ENCODE assay signal across 8 cellular contexts in the genomic region with DNA sequence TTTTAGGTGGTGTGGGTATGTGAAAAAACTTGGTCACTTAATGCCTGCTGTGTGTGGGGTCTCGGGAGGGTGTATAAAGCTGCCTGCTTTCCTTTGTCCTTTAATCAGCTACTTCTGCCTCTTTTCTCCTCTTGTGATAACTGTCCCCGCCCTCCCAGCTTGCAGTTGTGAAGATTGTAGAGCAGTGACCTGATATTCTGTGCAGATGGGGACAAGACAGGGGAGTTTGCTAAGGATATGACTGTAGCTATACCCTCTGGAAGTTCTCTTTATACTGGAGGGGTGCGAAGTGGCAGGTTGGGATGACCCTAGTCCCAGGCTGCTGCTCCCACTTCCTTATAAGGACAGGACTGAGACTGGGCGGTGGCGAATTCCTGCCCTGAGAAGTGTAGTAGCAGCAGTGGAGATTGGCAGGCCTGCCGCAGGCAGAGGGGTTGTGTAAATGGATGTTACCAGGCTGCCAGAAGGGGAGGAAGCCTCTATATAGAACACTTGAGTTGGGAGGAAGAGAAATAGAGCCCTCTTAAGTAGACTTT. TPM values are rescaled to one million over a fixed set of nuclear protein-coding genes. Genes with fewer than 3 reads are reported as not detected.
DNase-seq lines count a peak whose midpoint lies in the region; ATAC-seq and TF ChIP-seq lines count a peak whose summit lies in the region.

No MANE protein-coding gene starts in this region.

- H3K27me3 Mint-ChIP-seq in T-helper 17 cell = no peaks in the 10 kb centered on the region
- H3K27me3 Mint-ChIP-seq in endothelial cell (ENCODE audit: unreplicated experiment) = peaks cover 57% of the 10 kb centered on the region

- peaks cover 48% of the 10 kb centered on the region for H3K4me1 Mint-ChIP-seq in T-helper 17 cell
- H3K4me1 Mint-ChIP-seq in endothelial cell (ENCODE audit: unreplicated experiment) = peaks cover 47% of the 10 kb centered on the region

- peak overlapping the region; percentile 96 for H3K4me3 ChIP-seq in Jurkat, Clone E6-1 (ENCODE audit: low read length)

- TF ChIP-seq CTCF in endothelial cell (IDR thresholded peaks at IDR 0.05; ENCODE audit: unreplicated experiment) = no peak

- H3K4me3 Mint-ChIP-seq in T-helper 17 cell = peak overlapping the region; percentile 100
- H3K4me3 Mint-ChIP-seq in endothelial cell (ENCODE audit: unreplicated experiment) = peak overlapping the region; percentile 100

- peaks cover 11% of the 10 kb centered on the region for H3K36me3 Mint-ChIP-seq in T-helper 17 cell (ENCODE audit: low read depth)
- H3K36me3 Mint-ChIP-seq in endothelial cell (ENCODE audit: low read depth, unreplicated experiment) = peaks cover 64% of the 10 kb centered on the region

- H3K9me3 Mint-ChIP-seq in endothelial cell (ENCODE audit: unreplicated experiment) = no peaks in the 10 kb centered on the region

- H3K9me3 ChIP-seq in T-helper 17 cell (ENCODE audit: control insufficient read depth, low read length, poor library complexity, severe bottlenecking) = no peaks in the 10 kb centered on the region

- ATAC-seq in T-helper 17 cell = no peak
- no peak for ATAC-seq in GM21825 (IDR thresholded peaks at IDR 0.05; ENCODE audit: unreplicated experiment)
- no peak for ATAC-seq in GM21381 (IDR thresholded peaks at IDR 0.05; ENCODE audit: unreplicated experiment)

- H3K27ac ChIP-seq in temporal lobe (ENCODE audit: low read depth, low read length) = peak overlapping the region; percentile 94

- peak overlapping the region; percentile 99 for H3K27ac Mint-ChIP-seq in T-helper 17 cell
- H3K27ac Mint-ChIP-seq in endothelial cell (ENCODE audit: unreplicated experiment) = peak overlapping the region; percentile 100

- DNase-seq in EH (ENCODE audit: low read depth) = peak; percentile 90
- peak; percentile 23 for DNase-seq in Jurkat, Clone E6-1 (ENCODE audit: low read depth, low spot score)
- no peak for DNase-seq in T-helper 17 cell
- no peak for DNase-seq in endothelial cell (ENCODE audit: low spot score)
- DNase-seq in medulla oblongata (ENCODE audit: extremely low spot score) = peak; percentile 62

RNA-seq across cellular contexts. Expression of a gene that starts 0.8 kb away (rescaled TPM):
- 825 TPM for polyA plus RNA-seq in Jurkat, Clone E6-1 (2012; ENCODE audit: insufficient read depth, insufficient read length)
- total RNA-seq in T-helper 17 cell (100 to 1,000 TPM; 741 to 784 TPM), endothelial cell (ENCODE audit: unreplicated experiment) (2,481 TPM), temporal lobe (442 TPM)

RNA-seq across cellular contexts. Expression of a gene that starts 6.6 kb away (rescaled TPM):
- 282 TPM for polyA plus RNA-seq in Jurkat, Clone E6-1 (2012; ENCODE audit: insufficient read depth, insufficient read length)
- total RNA-seq in T-helper 17 cell (1 to 10 TPM; 5.4 to 9.0 TPM), endothelial cell (ENCODE audit: unreplicated experiment) (170 TPM), temporal lobe (79.4 TPM)

RNA-seq across cellular contexts. Expression of a gene that starts 30.3 kb away (rescaled TPM):
- polyA plus RNA-seq in Jurkat, Clone E6-1 (2012; ENCODE audit: insufficient read depth, insufficient read length) = 81.0 TPM
- 100 to 1,000 TPM; 130 to 138 TPM for total RNA-seq in T-helper 17 cell
- 105 TPM for total RNA-seq in endothelial cell (ENCODE audit: unreplicated experiment)
- total RNA-seq in temporal lobe = 84.3 TPM

RNA-seq across cellular contexts. Expression of a gene that starts 30.9 kb away (rescaled TPM):
- 73.7 TPM for polyA plus RNA-seq in Jurkat, Clone E6-1 (2012; ENCODE audit: insufficient read depth, insufficient read length)
- total RNA-seq in T-helper 17 cell (100 to 1,000 TPM; 178 to 211 TPM), endothelial cell (ENCODE audit: unreplicated experiment) (302 TPM), temporal lobe (19.2 TPM)

RNA-seq across cellular contexts. Expression of a gene that starts 40.9 kb away (rescaled TPM):
- 9.6 TPM for polyA plus RNA-seq in Jurkat, Clone E6-1 (2012; ENCODE audit: insufficient read depth, insufficient read length)
- total RNA-seq in T-helper 17 cell = 1 to 10 TPM; 6.8 to 8.7 TPM
- 10.4 TPM for total RNA-seq in endothelial cell (ENCODE audit: unreplicated experiment)
- 3.9 TPM for total RNA-seq in temporal lobe

Comparison
In these comparisons a context has a peak if more than half of its experiments do, and no peak if none do; other contexts are left out.
1. DNase-seq: peak in EH (single experiment), Jurkat, Clone E6-1 (single experiment) and medulla oblongata (single experiment); none in T-helper 17 cell (0 of 3) and endothelial cell (single experiment).